Comparison of ENCODE assay signal across 8 cellular contexts in genomic region chr11:94544582-94544831, GRCh38. TPM values are rescaled to one million over a fixed set of nuclear protein-coding genes. Genes with fewer than 3 reads are reported as not detected.
A peak's percentile ranks its signal among the peaks of the same experiment; 100 is the strongest.
DNase-seq lines count a peak whose midpoint lies in the region; ATAC-seq, FAIRE-seq and TF ChIP-seq lines count a peak whose summit lies in the region.

No MANE protein-coding gene starts in this region.

- no peak for FAIRE-seq in urothelium cell line (lab: Jason Lieb, UNC)

- peaks cover 2 to 60% (median 30%) of the 10 kb centered on the region in 9 donors for H3K4me1 ChIP-seq in heart right ventricle

- no peak for TF ChIP-seq CTCF in AG09309 (IDR thresholded peaks at IDR 0.05; ENCODE audit: control insufficient read depth, insufficient read depth, low read depth, low read length, missing control alignments)
- peak in 1 of 9 donors; percentile 22 for TF ChIP-seq CTCF in heart right ventricle (IDR thresholded peaks at IDR 0.05)

- peak overlapping the region; percentile 92 for H3K9ac ChIP-seq in SK-N-MC (ENCODE audit: insufficient read length)

- H3K9me3 ChIP-seq in SK-N-MC (ENCODE audit: low read depth, low read length) (no peaks in the 10 kb centered on the region), heart right ventricle (no peaks in the 10 kb centered on the region)

- intact Hi-C loops in heart right ventricle (cut with DNase I): no loop called here

- ATAC-seq in GM21619 (IDR thresholded peaks at IDR 0.05; ENCODE audit: unreplicated experiment): peak; percentile 5
- ATAC-seq in heart right ventricle: peak in 2 of 8 donors; percentile 0 to 6
- ATAC-seq in HG03378 (IDR thresholded peaks at IDR 0.05; ENCODE audit: unreplicated experiment): no peak

- no peaks in the 10 kb centered on the region for H3K36me3 ChIP-seq in SK-N-MC (ENCODE audit: insufficient read depth, low read length)
- H3K36me3 ChIP-seq in heart right ventricle: peaks cover 0 to 9% (median 0%) of the 10 kb centered on the region in 9 donors

- WGBS in heart right ventricle, 2 donors: 0 to 1% methylated on average over 22 to 32 of the region's 32 CpGs

- H3K27me3 ChIP-seq in heart right ventricle: no peaks in the 10 kb centered on the region

- no peak overlapping the region for H3K27ac ChIP-seq in SK-N-MC
- H3K27ac ChIP-seq in heart right ventricle: peak overlapping the region; percentile 78 to 99 (median 94)
- H3K27ac ChIP-seq in skin epidermis: peak overlapping the region; percentile 84 to 98 (median 94)

- H3K4me3 ChIP-seq in AG09309 (ENCODE audit: control insufficient read depth, low read depth, low read length) (peak overlapping the region; percentile 48), SK-N-MC (peak overlapping the region; percentile 90), heart right ventricle (peak overlapping the region; percentile 21 to 85 (median 68)), skin epidermis (peak overlapping the region; percentile 55 to 80 (median 71))

- DNase-seq in AG09309 (ENCODE audit: low read depth) (no peak), SK-N-MC (ENCODE audit: low read depth, low spot score) (no peak), heart right ventricle (no peak), urothelium cell line (ENCODE audit: low spot score) (no peak), SKM-1 (lab: John Stamatoyannopoulos, UW; ENCODE audit: unreplicated experiment) (no peak)

RNA-seq across cellular contexts. Expression of gene FUT4, which starts 0.8 kb away (rescaled TPM):
- total RNA-seq in heart right ventricle: 1 to 10 TPM; 1.2 to 3.4 (median 1.6) TPM
- polyA plus RNA-seq in heart right ventricle: under 1 TPM; 0.51 to 0.86 TPM

RNA-seq across cellular contexts. Expression of gene PIWIL4, which starts 22.7 kb away (rescaled TPM):
- total RNA-seq in heart right ventricle: 1 to 10 TPM in 8 of 10 donors, under 1 TPM in 2; 0.37 to 1.9 (median 1.3) TPM
- 1 to 10 TPM in 1 of 2 donors, under 1 TPM in 1; 0.70 to 2.6 TPM for polyA plus RNA-seq in heart right ventricle

RNA-seq across cellular contexts. Expression of gene C11orf97, which starts 32.2 kb away (rescaled TPM):
- not detected for total RNA-seq in heart right ventricle
- not detected for polyA plus RNA-seq in heart right ventricle

RNA-seq across cellular contexts. Expression of gene ANKRD49, which starts 50.7 kb away (rescaled TPM):
- total RNA-seq in heart right ventricle: 1 to 10 TPM; 1.9 to 8.0 (median 4.7) TPM
- 10 to 100 TPM in 1 of 2 donors, 1 to 10 TPM in 1; 7.8 to 12.8 TPM for polyA plus RNA-seq in heart right ventricle

RNA-seq across cellular contexts. Expression of gene MRE11, which starts 50.9 kb away (rescaled TPM):
- total RNA-seq in heart right ventricle: 10 to 100 TPM in 1 of 10 donors, 1 to 10 TPM in 9; 6.4 to 11.2 (median 8.2) TPM
- 1 to 10 TPM; 3.3 to 3.9 TPM for polyA plus RNA-seq in heart right ventricle
